In the genomic region with DNA sequence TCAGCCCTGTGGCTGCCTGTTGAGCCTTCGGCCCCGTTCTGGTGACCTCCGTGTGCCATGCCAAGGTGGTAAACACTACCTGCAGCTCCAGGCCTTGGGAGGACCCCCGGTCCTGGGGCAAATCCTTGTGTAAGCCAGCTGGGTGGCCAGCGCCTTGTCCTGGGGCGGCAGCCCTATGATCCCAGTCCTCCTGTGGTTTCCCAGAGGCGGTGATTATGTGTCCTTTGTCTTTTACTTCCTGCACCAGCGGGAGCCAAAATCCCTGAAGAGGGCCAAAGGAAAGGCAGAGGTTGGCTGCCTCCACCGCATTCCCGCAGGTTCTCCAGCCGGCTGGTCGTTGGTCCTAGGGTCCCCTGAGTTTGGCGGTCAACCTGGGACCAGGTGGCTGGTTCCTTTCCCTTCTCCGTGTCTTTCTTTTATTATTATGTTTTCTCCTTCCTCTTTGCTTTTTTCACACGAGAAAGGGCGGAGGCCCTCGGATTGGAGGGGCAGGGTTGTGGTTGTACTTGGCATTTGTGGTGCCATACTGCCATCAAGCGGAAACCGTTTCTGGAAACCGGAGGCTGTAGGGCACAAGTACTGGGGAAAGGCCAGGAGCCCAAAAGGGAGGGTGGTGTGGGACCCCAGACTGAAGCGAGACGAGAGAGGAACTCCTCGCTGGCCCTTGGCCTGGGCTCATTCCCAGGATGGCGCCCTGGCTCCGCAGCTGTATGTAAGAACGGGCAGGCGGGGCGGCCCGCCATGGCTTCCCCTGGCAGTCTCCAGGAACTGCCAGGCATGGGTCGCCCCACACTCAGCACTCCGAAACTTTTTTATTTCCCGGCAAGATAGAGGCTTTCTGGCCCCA, we compare ENCODE assay signal across 8 cellular contexts. TPM values are rescaled to one million over a fixed set of nuclear protein-coding genes. Genes with fewer than 3 reads are reported as not detected.
A peak's percentile ranks its signal among the peaks of the same experiment; 100 is the strongest.
DNase-seq lines count a peak whose midpoint lies in the region; ATAC-seq and TF ChIP-seq lines count a peak whose summit lies in the region.
"Not testable (repeated sequence)": the region's sequence is repeated elsewhere in the genome, so short reads cannot be mapped to it uniquely, and the experiment has no call there.

No MANE protein-coding gene starts in this region.

- not testable (repeated sequence) for H3K4me1 ChIP-seq in aorta (ENCODE audit: control insufficient read depth in 1 of 2, insufficient read depth in 2 of 2, low read length in 2 of 2)

- not testable (repeated sequence) for H3K27ac ChIP-seq in aorta (ENCODE audit: low read depth in 1 of 2, low read length in 2 of 2)

- not testable (repeated sequence) for H3K4me3 ChIP-seq in aorta (ENCODE audit: low read length in 2 of 2)

- H3K27me3 ChIP-seq in aorta (ENCODE audit: control insufficient read depth in 1 of 2, insufficient read depth in 2 of 2, low read length in 1 of 2): not testable (repeated sequence)

- not testable (repeated sequence) for TF ChIP-seq POLR2A in GM18505 (IDR thresholded peaks at IDR 0.05; ENCODE audit: borderline replicate concordance, extremely low read depth, insufficient read depth, insufficient read length)

- WGBS in aorta, 2 donors: no CpG with 5 or more reads among the region's 32 CpGs

- not testable (repeated sequence) for DNase-seq in left colon, aorta

- ATAC-seq in GM18505 (IDR thresholded peaks at IDR 0.05; ENCODE audit: unreplicated experiment): peak; percentile 41
- ATAC-seq in GM19023 (IDR thresholded peaks at IDR 0.05; ENCODE audit: unreplicated experiment): peak; percentile 48
- peak; percentile 50 for ATAC-seq in GM21529 (IDR thresholded peaks at IDR 0.05; ENCODE audit: unreplicated experiment)
- peak; percentile 47 for ATAC-seq in HG02870 (IDR thresholded peaks at IDR 0.05; ENCODE audit: unreplicated experiment)
- ATAC-seq in HG03354 (IDR thresholded peaks at IDR 0.05; ENCODE audit: poor library complexity, severe bottlenecking, unreplicated experiment): peak; percentile 51
- peak; percentile 65 for ATAC-seq in esophagus mucosa
- peak; percentile 74 for ATAC-seq in left colon
- ATAC-seq in aorta (ENCODE audit: low FRiP score): peak; percentile 83

- intact Hi-C loops in left colon (cut with DNase I, micrococcal nuclease); aorta (cut with DNase I): not testable (repeated sequence)

- H3K9me3 ChIP-seq in aorta (ENCODE audit: control insufficient read depth, low read length): not testable (repeated sequence)

- not testable (repeated sequence) for H3K36me3 ChIP-seq in aorta (ENCODE audit: control insufficient read depth in 1 of 2, insufficient read depth in 2 of 2, low read length in 1 of 2)

RNA-seq across cellular contexts. Expression of a gene that starts 43.9 kb away (rescaled TPM):
- 34.2 TPM for total RNA-seq in esophagus mucosa
- total RNA-seq in left colon: 10 to 100 TPM; 18.9 to 20.1 TPM
- total RNA-seq in aorta: 10 to 100 TPM; 43.0 TPM
- polyA plus RNA-seq in aorta: 10 to 100 TPM; 35.7 to 45.5 TPM
